Comparison of ENCODE assay signal across 25 cellular contexts in genomic region chr10:11473128-11473760, GRCh38.
DNase-seq lines count a peak whose midpoint lies in the region; ATAC-seq and TF ChIP-seq lines count a peak whose summit lies in the region.
"Had no signal": no experiment of that assay in that cellular context is flagged by ENCODE, and none has a peak within 500 bp of the region (broad histone marks: within the 10 kb centered on the region; RNA-seq: fewer than 3 reads in every experiment).

No MANE protein-coding gene starts in this region.

- H3K79me1 ChIP-seq in mesenchymal stem cell (replicated peaks; ENCODE audit: low read length, poor library complexity, severe bottlenecking), result peaks cover 10% of the 10 kb centered on the region

- no peak overlapping the region for H3K4me3 ChIP-seq in mesenchymal stem cell (ENCODE audit: insufficient read depth in 1 of 2, low read depth in 1 of 2, low read length in 2 of 2)
- H3K4me3 ChIP-seq in upper lobe of right lung, result no peak overlapping the region
- H3K4me3 ChIP-seq: ascending aorta, gastrocnemius medialis, GM12878, Peyer's patch, SJSA1, skin epidermis had no signal

- 69% methylated on average over 10 of the region's 12 CpGs for WGBS in mesenchymal stem cell

- H3K27me3 ChIP-seq in mesenchymal stem cell (ENCODE audit: control insufficient read depth in 1 of 2, insufficient read depth in 1 of 2, low read length in 2 of 2) (no peaks in the 10 kb centered on the region), upper lobe of right lung (no peaks in the 10 kb centered on the region)
- H3K27me3 ChIP-seq: ascending aorta, gastrocnemius medialis, Peyer's patch, SJSA1 had no signal

- H4K91ac ChIP-seq in mesenchymal stem cell (ENCODE audit: low read length), result peak overlapping the region; percentile 20

- H3K36me3 ChIP-seq in mesenchymal stem cell (ENCODE audit: control insufficient read depth in 1 of 2, insufficient read depth in 2 of 2, low read depth in 1 of 2, low read length in 2 of 2) (peaks cover 4 to 9% of the 10 kb centered on the region in 2 experiments), upper lobe of right lung (peaks cover 4% of the 10 kb centered on the region)
- H3K36me3 ChIP-seq: ascending aorta, gastrocnemius medialis, SJSA1 had no signal

- no peak overlapping the region for H3K18ac ChIP-seq in mesenchymal stem cell (ENCODE audit: low read depth in 1 of 2, low read length in 2 of 2)

- H3K4me2 ChIP-seq in mesenchymal stem cell (ENCODE audit: low read length, poor library complexity, severe bottlenecking), result no peak overlapping the region

- H2AK5ac ChIP-seq in mesenchymal stem cell (ENCODE audit: low read length, severe bottlenecking), result no peak overlapping the region

- H3K27ac ChIP-seq in mesenchymal stem cell (ENCODE audit: low read length, poor library complexity, severe bottlenecking) (no peak overlapping the region), upper lobe of right lung (no peak overlapping the region)
- H3K27ac ChIP-seq: 22Rv1, ascending aorta, gastrocnemius medialis, Peyer's patch, SJSA1, skin epidermis had no signal

- no peak overlapping the region for H3K23ac ChIP-seq in mesenchymal stem cell (ENCODE audit: low read length in 2 of 2)

- TF ChIP-seq CTCF in upper lobe of right lung (IDR thresholded peaks at IDR 0.05), result no peak

- no peak overlapping the region for H2BK15ac ChIP-seq in mesenchymal stem cell (ENCODE audit: low read depth, poor library complexity, severe bottlenecking)

- H3K4me1 ChIP-seq in mesenchymal stem cell (ENCODE audit: control insufficient read depth, insufficient read depth, low read depth, low read length), result peaks cover 5% of the 10 kb centered on the region
- H3K4me1 ChIP-seq in upper lobe of right lung, result no peaks in the 10 kb centered on the region
- H3K4me1 ChIP-seq: ascending aorta, gastrocnemius medialis, Peyer's patch, SJSA1 had no signal

- intact Hi-C loops in left cardiac atrium (cut with DNase I), result no loop called here
- intact Hi-C loops in upper lobe of right lung (cut with DNase I), result no loop called here

- no peak overlapping the region for H3K14ac ChIP-seq in mesenchymal stem cell (ENCODE audit: low read length in 2 of 2)

- H2BK120ac ChIP-seq in mesenchymal stem cell (ENCODE audit: low read depth, low read length), result no peak overlapping the region

- ATAC-seq in left cardiac atrium (peak; percentile 57 to 68), upper lobe of right lung (peak; percentile 73), HG02938 (IDR thresholded peaks at IDR 0.05; ENCODE audit: unreplicated experiment) (no peak)
- ATAC-seq: gastrocnemius medialis; left colon; stimulated activated effector memory CD8-positive, alpha-beta T cell treated with anti-CD3 and anti-CD28 coated beads, Interleukin-12 subunit alpha, Interleukin-12 subunit beta, amount 100 ng/mL, for 72 hours had no signal

- no peak overlapping the region for H2BK5ac ChIP-seq in mesenchymal stem cell (ENCODE audit: low read depth, low read length, poor library complexity, severe bottlenecking)

- DNase-seq in DMS53 (lab: John Stamatoyannopoulos, UW) (peak; percentile 15), DMS53 treated with DMSO at 0.1 percent for 48 hours (lab: John Stamatoyannopoulos, UW; ENCODE audit: unreplicated experiment) (no peak), left cardiac atrium (no peak), mesenchymal stem cell (no peak), upper lobe of right lung (no peak), HUDEP-2 (lab: John Stamatoyannopoulos, UW; ENCODE audit: unreplicated experiment in 76 of 76) (no peak)
- DNase-seq in activated CD4-positive, CD25-positive, alpha-beta regulatory T cell treated with anti-CD3 and anti-CD28 coated beads, Interleukin-2, amount 50 U/mL, for 72 hours, result no peak
- DNase-seq: activated CD4-positive, alpha-beta T cell treated with anti-CD3 and anti-CD28 coated beads, Interleukin-2, amount 10 ng/mL, durations not matched to agents 24 days and 14 days; effector CD4-positive, alpha-beta T cell; erythroblast; gastrocnemius medialis; KBM-7; left colon; NCI-H1436 treated with DMSO at 0.1 percent for 48 hours; NCI-H524; Peyer's patch; stimulated activated CD4-positive, alpha-beta T cell treated with anti-CD3 and anti-CD28 coated beads, Interleukin-1b, Interleukin-23, amount 100 ng/mL, for 48 hours; T-helper 1 cell had no signal

- H3K9me3 ChIP-seq in mesenchymal stem cell (ENCODE audit: control insufficient read depth, low read length), result no peaks in the 10 kb centered on the region
- no peaks in the 10 kb centered on the region for H3K9me3 ChIP-seq in upper lobe of right lung
- H3K9me3 ChIP-seq: ascending aorta, gastrocnemius medialis, Peyer's patch, SJSA1 had no signal

- H2AFZ ChIP-seq in mesenchymal stem cell (ENCODE audit: low read depth, low read length), result no peak overlapping the region

- no peak overlapping the region for H3K9ac ChIP-seq in mesenchymal stem cell (ENCODE audit: low read length)

- no peak overlapping the region for H4K8ac ChIP-seq in mesenchymal stem cell (ENCODE audit: low read length)

- no peak overlapping the region for H3K4ac ChIP-seq in mesenchymal stem cell (ENCODE audit: low read depth in 1 of 2, low read length in 2 of 2)

- no peak overlapping the region for H2BK12ac ChIP-seq in mesenchymal stem cell (ENCODE audit: low read length in 2 of 2)
